In the genomic region with DNA sequence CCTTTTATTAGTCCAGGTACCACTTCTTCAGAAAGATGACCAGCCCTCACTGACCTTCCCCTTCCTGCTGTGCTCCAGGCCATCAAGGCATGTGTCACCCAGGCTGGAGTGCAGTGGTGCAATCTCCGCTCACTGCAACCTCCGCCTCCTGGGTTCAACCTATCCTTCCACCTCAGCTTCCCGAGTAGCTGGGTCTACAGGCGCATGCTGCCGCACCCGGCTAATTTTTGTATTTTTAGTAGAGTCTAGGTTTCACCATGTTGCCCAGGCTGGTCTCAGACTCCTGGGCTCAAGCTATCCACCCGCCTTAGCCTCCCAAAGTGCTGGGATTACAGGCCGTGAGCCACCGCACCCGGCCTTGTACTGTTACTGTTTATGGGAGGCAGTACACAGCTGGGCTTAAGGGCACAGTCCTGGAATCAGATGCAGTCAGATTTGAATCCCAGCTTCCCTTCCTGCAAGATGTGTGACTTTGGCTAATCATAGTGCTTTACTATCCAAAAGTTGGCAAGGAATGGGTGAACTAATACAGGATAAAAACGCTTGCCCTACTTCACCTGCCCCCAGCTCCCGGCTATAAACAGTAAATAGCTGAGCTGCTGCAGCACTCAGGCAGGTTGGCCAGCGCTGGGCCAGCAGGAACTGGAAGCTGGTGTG, we compare ENCODE assay signal across 8 cellular contexts. TPM values are rescaled to one million over a fixed set of nuclear protein-coding genes. Genes with fewer than 3 reads are reported as not detected.
DNase-seq lines count a peak whose midpoint lies in the region; ATAC-seq and TF ChIP-seq lines count a peak whose summit lies in the region.

No MANE protein-coding gene starts in this region.

- H3K4me1 Mint-ChIP-seq in T-helper 1 cell treated with Interleukin-12 subunit alpha and Interleukin-12 subunit beta and Interleukin-4 antibody, amounts not matched to agents 30 μg/mL and 1 μg/mL, for 36 hours (ENCODE audit: low read depth): peaks cover 31% of the 10 kb centered on the region

- H3K36me3 Mint-ChIP-seq in T-helper 1 cell treated with Interleukin-12 subunit alpha and Interleukin-12 subunit beta and Interleukin-4 antibody, amounts not matched to agents 30 μg/mL and 1 μg/mL, for 36 hours (ENCODE audit: low read depth): peaks cover 34% of the 10 kb centered on the region

- H3K4me3 Mint-ChIP-seq in T-helper 1 cell treated with Interleukin-12 subunit alpha and Interleukin-12 subunit beta and Interleukin-4 antibody, amounts not matched to agents 30 μg/mL and 1 μg/mL, for 36 hours: no peak overlapping the region

- no peak for DNase-seq in T-helper 1 cell
- peak in 6 of 7 donors; percentile 63 to 78 (median 74) for DNase-seq in adrenal gland
- no peak for DNase-seq in left lung
- no peak for DNase-seq in NK-92 treated with Interleukin-12 subunit alpha and Interleukin-12 subunit beta, amount 100 ng/mL, for 24 hours (lab: John Stamatoyannopoulos, UW)
- no peak for DNase-seq in OCI-M1 (lab: John Stamatoyannopoulos, UW)
- no peak for DNase-seq in NOMO-1 treated with dmso at 0.1 percent for 144 hours (lab: John Stamatoyannopoulos, UW; ENCODE audit: unreplicated experiment)

- no peaks in the 10 kb centered on the region for H3K27me3 Mint-ChIP-seq in T-helper 1 cell treated with Interleukin-12 subunit alpha and Interleukin-12 subunit beta and Interleukin-4 antibody, amounts not matched to agents 30 μg/mL and 1 μg/mL, for 36 hours (ENCODE audit: low read depth)

- H3K27me3 ChIP-seq in adrenal gland (no peaks in the 10 kb centered on the region), left lung (no peaks in the 10 kb centered on the region), thymus (ENCODE audit: control insufficient read depth, insufficient read depth) (no peaks in the 10 kb centered on the region)

- peaks cover 31 to 41% of the 10 kb centered on the region in 2 donors for H3K4me1 ChIP-seq in adrenal gland (replicated peaks in 1 of 2)
- peaks cover 31 to 45% of the 10 kb centered on the region in 2 donors for H3K4me1 ChIP-seq in left lung
- H3K4me1 ChIP-seq in thymus (ENCODE audit: control insufficient read depth, insufficient read depth, low read length): peaks cover 9% of the 10 kb centered on the region

- H3K9me3 ChIP-seq in adrenal gland (replicated peaks in 1 of 3) (no peaks in the 10 kb centered on the region), left lung (no peaks in the 10 kb centered on the region), thymus (ENCODE audit: control insufficient read depth) (no peaks in the 10 kb centered on the region)

- H3K9me3 Mint-ChIP-seq in T-helper 1 cell treated with Interleukin-12 subunit alpha and Interleukin-12 subunit beta and Interleukin-4 antibody, amounts not matched to agents 30 μg/mL and 1 μg/mL, for 36 hours: no peaks in the 10 kb centered on the region

- no peak overlapping the region for H3K4me3 ChIP-seq in adrenal gland
- peak overlapping the region in 1 of 2 donors; percentile 47 for H3K4me3 ChIP-seq in left lung
- peak overlapping the region; percentile 54 for H3K4me3 ChIP-seq in thymus (ENCODE audit: low read length)

- H3K36me3 ChIP-seq in adrenal gland (replicated peaks in 1 of 2) (peaks cover 0 to 58% of the 10 kb centered on the region in 2 donors), left lung (peaks cover 0 to 67% of the 10 kb centered on the region in 2 donors), thymus (ENCODE audit: control insufficient read depth, insufficient read depth) (peaks cover 30% of the 10 kb centered on the region)

- 32 to 51% (median 37%) methylated on average over 9 to 13 of the region's 13 CpGs for WGBS in adrenal gland, 4 donors
- 77% methylated on average over 13 of the region's 13 CpGs for WGBS in thymus

- H3K27ac ChIP-seq in adrenal gland: peak overlapping the region; percentile 85 to 99 (median 99)
- H3K27ac ChIP-seq in left lung: peak overlapping the region; percentile 93 to 95
- peak overlapping the region; percentile 39 for H3K27ac ChIP-seq in thymus (ENCODE audit: low read depth)

- TF ChIP-seq POLR2A in adrenal gland (IDR thresholded peaks at IDR 0.05): no peak

- intact Hi-C loops in adrenal gland (cut with DNase I) (loop anchor here in 1 of 2 donors (10.0 kb wide), 1 partner anchor 148 kb away; a partner anchor contains a TSS), left lung (cut with DNase I) (no loop called here)

- ATAC-seq in left lung: no peak

- TF ChIP-seq CTCF in adrenal gland (IDR thresholded peaks at IDR 0.05): no peak
- no peak for TF ChIP-seq CTCF in left lung (IDR thresholded peaks at IDR 0.05)

- H3K27ac Mint-ChIP-seq in T-helper 1 cell treated with Interleukin-12 subunit alpha and Interleukin-12 subunit beta and Interleukin-4 antibody, amounts not matched to agents 30 μg/mL and 1 μg/mL, for 36 hours: peak overlapping the region; percentile 89

RNA-seq across cellular contexts. Expression of a gene that starts 0.5 kb away (rescaled TPM):
- total RNA-seq in adrenal gland (10 to 100 TPM in 7 of 8 donors, 1 to 10 TPM in 1; 7.3 to 80.5 (median 40.7) TPM), left lung (10 to 100 TPM; 10.6 to 16.8 TPM)
- polyA plus RNA-seq in adrenal gland (100 to 1,000 TPM in 2 of 3 donors, 1 to 10 TPM in 1; 7.9 to 158 (median 121) TPM), thymus (48.7 TPM)

RNA-seq across cellular contexts. Expression of a gene that starts 10.3 kb away (rescaled TPM):
- total RNA-seq in adrenal gland: 100 to 1,000 TPM in 1 of 8 donors, 10 to 100 TPM in 7; 31.3 to 156 (median 45.0) TPM
- 100 to 1,000 TPM in 2 of 3 donors, 10 to 100 TPM in 1; 96.3 to 115 (median 101) TPM for polyA plus RNA-seq in adrenal gland
- total RNA-seq in left lung: 10 to 100 TPM; 25.1 to 33.0 TPM
- polyA plus RNA-seq in thymus: 46.3 TPM

RNA-seq across cellular contexts. Expression of a gene that starts 17.4 kb away (rescaled TPM):
- total RNA-seq in adrenal gland (10 to 100 TPM; 14.0 to 61.2 (median 36.1) TPM), left lung (10 to 100 TPM; 19.6 to 23.2 TPM)
- polyA plus RNA-seq in adrenal gland (100 to 1,000 TPM in 2 of 3 donors, 10 to 100 TPM in 1; 25.6 to 163 (median 142) TPM), thymus (51.2 TPM)

RNA-seq across cellular contexts. Expression of a gene that starts 17.6 kb away (rescaled TPM):
- total RNA-seq in adrenal gland (100 to 1,000 TPM in 3 of 8 donors, 10 to 100 TPM in 5; 73.8 to 133 (median 90.2) TPM), left lung (10 to 100 TPM; 78.6 to 82.8 TPM)
- polyA plus RNA-seq in adrenal gland (100 to 1,000 TPM in 1 of 3 donors, 10 to 100 TPM in 2; 42.1 to 135 (median 45.0) TPM), thymus (28.0 TPM)

Comparison
In these comparisons a context has a peak if more than half of its experiments do, and no peak if none do; other contexts are left out.
1. DNase-seq: peak in adrenal gland (6 of 7); none in T-helper 1 cell (0 of 5), left lung (0 of 2), NK-92 treated with Interleukin-12 subunit alpha and Interleukin-12 subunit beta, amount 100 ng/mL, for 24 hours (single experiment), OCI-M1 (single experiment) and NOMO-1 treated with dmso at 0.1 percent for 144 hours (single experiment).
2. H3K27ac ChIP-seq: peak in every context shown above with its lines; median percentile 99 in adrenal gland; 94 in left lung; 39 in thymus.